ENCODE assay signal across 16 cellular contexts in genomic region chr5:54881286-54882005, GRCh38.
DNase-seq lines count a peak whose midpoint lies in the region; ATAC-seq and TF ChIP-seq lines count a peak whose summit lies in the region.
"Had no signal": no experiment of that assay in that cellular context is flagged by ENCODE, and none has a peak within 500 bp of the region (broad histone marks: within the 10 kb centered on the region; RNA-seq: fewer than 3 reads in every experiment).

No MANE protein-coding gene starts in this region.

- H3K27me3 Mint-ChIP-seq in natural killer cell (ENCODE audit: low read depth in 2 of 2) = peaks cover 33 to 53% of the 10 kb centered on the region in 2 donors

- no peaks in the 10 kb centered on the region for H3K9me3 Mint-ChIP-seq in activated naive CD4-positive, alpha-beta T cell treated with anti-CD3 and anti-CD28 coated beads, Interleukin-2, amount 50 U/mL, for 72 hours
- H3K9me3 Mint-ChIP-seq in natural killer cell = no peaks in the 10 kb centered on the region

- H3K27ac Mint-ChIP-seq in activated naive CD4-positive, alpha-beta T cell treated with anti-CD3 and anti-CD28 coated beads, Interleukin-2, amount 50 U/mL, for 72 hours = no peak overlapping the region
- no peak overlapping the region for H3K27ac Mint-ChIP-seq in natural killer cell
- H3K27ac Mint-ChIP-seq: stimulated activated naive B cell treated with anti-CD40 and anti-IgM and Interleukin-4, amounts not matched to agents 10 μg/mL and 1 μg/mL and 100 μg/mL, for 72 hours had no signal

- peak; percentile 73 to 93 for ATAC-seq in activated naive CD4-positive, alpha-beta T cell treated with anti-CD3 and anti-CD28 coated beads, Interleukin-2, amount 50 U/mL, for 72 hours
- ATAC-seq in natural killer cell (peak; percentile 65 to 80 (median 75)), HG02885 (IDR thresholded peaks at IDR 0.05; ENCODE audit: poor library complexity, unreplicated experiment) (no peak)
- ATAC-seq: Panc1, right cardiac atrium had no signal

- DNase-seq in Daoy (ENCODE audit: low read depth) = peak; percentile 78
- DNase-seq in HT1080 (ENCODE audit: low read depth) = peak; percentile 89
- DNase-seq in activated naive CD4-positive, alpha-beta T cell treated with anti-CD3 and anti-CD28 coated beads, Interleukin-2, amount 50 U/mL, for 72 hours (ENCODE audit: low spot score in 2 of 2) = no peak
- DNase-seq in natural killer cell = no peak
- DNase-seq in caudate nucleus (lab: John Stamatoyannopoulos, UW) = no peak
- no peak for DNase-seq in globus pallidus (ENCODE audit: low spot score)
- DNase-seq: activated CD4-positive, CD25-positive, alpha-beta regulatory T cell treated with anti-CD3 and anti-CD28 coated beads, Interleukin-2, amount 50 U/mL, for 72 hours; foreskin melanocyte; NCI-H187; NCI-H524; right cardiac atrium; stimulated activated CD4-positive, alpha-beta T cell treated with anti-CD3 and anti-CD28 coated beads, Interleukin-4, amount 100 ng/mL, for 24 hours; stimulated activated naive B cell treated with anti-CD40 and anti-IgM and Interleukin-4, amounts not matched to agents 10 μg/mL and 1 μg/mL and 100 μg/mL, for 72 hours had no signal

- H3K4me1 Mint-ChIP-seq in natural killer cell = peaks cover 8 to 15% of the 10 kb centered on the region in 2 donors

- H3K36me3 Mint-ChIP-seq in activated naive CD4-positive, alpha-beta T cell treated with anti-CD3 and anti-CD28 coated beads, Interleukin-2, amount 50 U/mL, for 72 hours = peaks cover 6 to 11% of the 10 kb centered on the region in 2 donors
- H3K36me3 Mint-ChIP-seq in natural killer cell = peaks cover 10% of the 10 kb centered on the region
- H3K36me3 Mint-ChIP-seq: stimulated activated naive B cell treated with anti-CD40 and anti-IgM and Interleukin-4, amounts not matched to agents 10 μg/mL and 1 μg/mL and 100 μg/mL, for 72 hours had no signal

- intact Hi-C loops in natural killer cell (cut with micrococcal nuclease) = no loop called here

- no peak for TF ChIP-seq CTCF in natural killer cell (IDR thresholded peaks at IDR 0.05)

- no peak overlapping the region for H3K27ac ChIP-seq in caudate nucleus (ENCODE audit: low read depth, low read length)
- H3K27ac ChIP-seq: BLaER1 treated with 17β-estradiol and CSF1 and Interleukin-3, amounts not matched to agents 10 nM and 100 nM had no signal

- H3K4me3 Mint-ChIP-seq in natural killer cell = no peak overlapping the region
- H3K4me3 Mint-ChIP-seq: stimulated activated naive B cell treated with anti-CD40 and anti-IgM and Interleukin-4, amounts not matched to agents 10 μg/mL and 1 μg/mL and 100 μg/mL, for 72 hours had no signal

Comparison
In these comparisons a context has a peak if more than half of its experiments do, and no peak if none do; other contexts are left out.
1. DNase-seq: peak in Daoy (single experiment) and HT1080 (single experiment); none in activated naive CD4-positive, alpha-beta T cell treated with anti-CD3 and anti-CD28 coated beads, Interleukin-2, amount 50 U/mL, for 72 hours (0 of 2), natural killer cell (single experiment), caudate nucleus (0 of 61) and globus pallidus (single experiment).